Comparison of ENCODE assay signal across 9 cellular contexts in genomic region chr15:37111427-37111717, GRCh38. TPM values are rescaled to one million over a fixed set of nuclear protein-coding genes. Genes with fewer than 3 reads are reported as not detected.
A peak's percentile ranks its signal among the peaks of the same experiment; 100 is the strongest.
DNase-seq lines count a peak whose midpoint lies in the region; ATAC-seq and TF ChIP-seq lines count a peak whose summit lies in the region.
"Had no signal": no experiment of that assay in that cellular context is flagged by ENCODE, and none has a peak within 500 bp of the region (broad histone marks: within the 10 kb centered on the region; RNA-seq: fewer than 3 reads in every experiment).

No MANE protein-coding gene starts in this region.

- no peaks in the 10 kb centered on the region for H3K36me3 ChIP-seq in HUES64 (ENCODE audit: insufficient read depth, low read length)
- no peaks in the 10 kb centered on the region for H3K36me3 ChIP-seq in ascending aorta

- TF ChIP-seq CTCF in ascending aorta (IDR thresholded peaks at IDR 0.05), result no peak

- intact Hi-C loops in ascending aorta (cut with DNase I), result no loop called here

- H3K27ac ChIP-seq in HUES64 (ENCODE audit: low read depth, low read length), result no peak overlapping the region
- H3K27ac ChIP-seq in ascending aorta, result no peak overlapping the region

- no peak overlapping the region for H3K9ac ChIP-seq in HUES64 (ENCODE audit: low read depth, low read length)

- H3K4me3 ChIP-seq in HUES64 (ENCODE audit: low read length), result peak overlapping the region; percentile 49
- H3K4me3 ChIP-seq in ascending aorta, result peak overlapping the region; percentile 57 to 59

- H3K4me1 ChIP-seq in HUES64 (ENCODE audit: insufficient read depth, low read length) (peaks cover 57% of the 10 kb centered on the region), ascending aorta (peaks cover 0 to 3% of the 10 kb centered on the region in 2 donors)

- H3K4me3 Mint-ChIP-seq in stimulated activated naive B cell treated with anti-CD40 and anti-IgM and Interleukin-4, amounts not matched to agents 10 μg/mL and 1 μg/mL and 100 μg/mL, for 72 hours, result peak overlapping the region; percentile 57 to 69

- H3K27ac Mint-ChIP-seq in stimulated activated naive B cell treated with anti-CD40 and anti-IgM and Interleukin-4, amounts not matched to agents 10 μg/mL and 1 μg/mL and 100 μg/mL, for 72 hours, result no peak overlapping the region

- peaks cover 8 to 23% of the 10 kb centered on the region in 2 donors for H3K4me1 Mint-ChIP-seq in stimulated activated naive B cell treated with anti-CD40 and anti-IgM and Interleukin-4, amounts not matched to agents 10 μg/mL and 1 μg/mL and 100 μg/mL, for 72 hours

- H3K27me3 Mint-ChIP-seq in stimulated activated naive B cell treated with anti-CD40 and anti-IgM and Interleukin-4, amounts not matched to agents 10 μg/mL and 1 μg/mL and 100 μg/mL, for 72 hours, result peaks cover 71 to 76% of the 10 kb centered on the region in 2 donors

- DNase-seq in ascending aorta (ENCODE audit: low spot score in 2 of 2) (no peak), left kidney (ENCODE audit: low read depth, low spot score) (peak; percentile 27), NCI-H1048 (lab: John Stamatoyannopoulos, UW) (no peak), SHP77 (lab: John Stamatoyannopoulos, UW) (no peak)
- no peak for DNase-seq in stimulated activated naive B cell treated with anti-CD40 and anti-IgM and Interleukin-4, amounts not matched to agents 10 μg/mL and 1 μg/mL and 100 μg/mL, for 72 hours
- no peak for DNase-seq in activated T-cell treated with anti-CD3 and anti-CD28 coated beads, Interleukin-2, amount 50 U/mL, for 1 hour
- DNase-seq: KG1, kidney glomerular epithelial cell had no signal

- H3K36me3 Mint-ChIP-seq in stimulated activated naive B cell treated with anti-CD40 and anti-IgM and Interleukin-4, amounts not matched to agents 10 μg/mL and 1 μg/mL and 100 μg/mL, for 72 hours, result peaks cover 0 to 3% of the 10 kb centered on the region in 2 donors

- peaks cover 4% of the 10 kb centered on the region in 2 donors for H3K9me3 Mint-ChIP-seq in stimulated activated naive B cell treated with anti-CD40 and anti-IgM and Interleukin-4, amounts not matched to agents 10 μg/mL and 1 μg/mL and 100 μg/mL, for 72 hours

- no peak for ATAC-seq in stimulated activated naive B cell treated with anti-CD40 and anti-IgM and Interleukin-4, amounts not matched to agents 10 μg/mL and 1 μg/mL and 100 μg/mL, for 72 hours (replicated peaks)

- H3K9me3 ChIP-seq in HUES64 (ENCODE audit: insufficient read depth, low read depth, low read length) (no peaks in the 10 kb centered on the region), ascending aorta (no peaks in the 10 kb centered on the region)

- peaks cover 75% of the 10 kb centered on the region for H3K27me3 ChIP-seq in HUES64 (ENCODE audit: insufficient read depth, low read length)
- H3K27me3 ChIP-seq in ascending aorta, result no peaks in the 10 kb centered on the region

- 31% methylated on average over 3 of the region's 3 CpGs for WGBS in HUES64

RNA-seq across cellular contexts. Expression of gene MEIS2, which starts 11.0 kb away (rescaled TPM):
- polyA plus RNA-seq in HUES64 (2013, experiment 1 of 2), result 15.0 TPM
- 20.2 TPM for polyA plus RNA-seq in HUES64 (2013, experiment 2 of 2)
- 11.5 TPM for total RNA-seq in ascending aorta
